In genomic region chr9:113580954-113581311, GRCh38 we compare ENCODE assay signal across 8 cellular contexts.
DNase-seq lines count a peak whose midpoint lies in the region; ATAC-seq and TF ChIP-seq lines count a peak whose summit lies in the region.

No MANE protein-coding gene starts in this region.

- CTCF ChIA-PET in MCF 10A (lab: Yijun Ruan, JAX) = interaction anchor here (1.4 to 18.7 kb wide), 3 partner anchors 11 to 74 kb away, joined by 4 to 341 read pairs (median 55); no protein-coding TSS in a partner anchor

- H3K27ac ChIP-seq in mucosa of rectum (ENCODE audit: low read depth in 2 of 2, low read length in 2 of 2) (peak overlapping the region; percentile 70 to 77), urinary bladder (ENCODE audit: low read depth) (peak overlapping the region; percentile 19)

- peaks cover 6% of the 10 kb centered on the region for H3K36me3 Mint-ChIP-seq in activated naive CD4-positive, alpha-beta T cell treated with anti-CD3 and anti-CD28 coated beads, Interleukin-2, amount 50 U/mL, for 24 hours
- H3K36me3 Mint-ChIP-seq in MCF 10A (ENCODE audit: insufficient read depth, unreplicated experiment) = peaks cover 28% of the 10 kb centered on the region
- H3K36me3 Mint-ChIP-seq in nephron progenitor cell (ENCODE audit: low read depth) = no peaks in the 10 kb centered on the region

- peak overlapping the region; percentile 50 to 56 for H3K9ac ChIP-seq in mucosa of rectum (ENCODE audit: low read depth in 1 of 2, low read length in 2 of 2)

- H3K36me3 ChIP-seq in mucosa of rectum (ENCODE audit: control insufficient read depth in 2 of 2, insufficient read depth in 2 of 2, low read length in 2 of 2) = peaks cover 22 to 30% of the 10 kb centered on the region in 2 donors
- H3K36me3 ChIP-seq in urinary bladder (ENCODE audit: insufficient read depth) = no peaks in the 10 kb centered on the region

- H3K27me3 Mint-ChIP-seq in activated naive CD4-positive, alpha-beta T cell treated with anti-CD3 and anti-CD28 coated beads, Interleukin-2, amount 50 U/mL, for 24 hours = no peaks in the 10 kb centered on the region
- H3K27me3 Mint-ChIP-seq in MCF 10A (ENCODE audit: insufficient read depth, unreplicated experiment) (no peaks in the 10 kb centered on the region), nephron progenitor cell (ENCODE audit: low read depth, poor library complexity) (peaks cover 6% of the 10 kb centered on the region)

- no peak for ATAC-seq in HG03196 (IDR thresholded peaks at IDR 0.05; ENCODE audit: unreplicated experiment)

- H3K4me1 ChIP-seq in mucosa of rectum (ENCODE audit: control insufficient read depth in 2 of 2, insufficient read depth in 2 of 2, low read length in 2 of 2) = peaks cover 42 to 44% of the 10 kb centered on the region in 2 donors
- no peaks in the 10 kb centered on the region for H3K4me1 ChIP-seq in urinary bladder (ENCODE audit: insufficient read depth)

- peak overlapping the region in 1 of 2 donors; percentile 61 for H3K4me3 ChIP-seq in mucosa of rectum (ENCODE audit: low read length in 2 of 2)
- no peak overlapping the region for H3K4me3 ChIP-seq in urinary bladder (ENCODE audit: low read depth, low read length)

- POLR2A ChIA-PET in MCF 10A (lab: Yijun Ruan, JAX) = interaction anchor here (1.0 to 2.1 kb wide), 3 partner anchors 10 to 134 kb away, joined by 3 to 12 read pairs (median 6); no protein-coding TSS in a partner anchor

- TF ChIP-seq CTCF in MCF 10A (IDR thresholded peaks at IDR 0.05; ENCODE audit: unreplicated experiment) (no peak), nephron progenitor cell (IDR thresholded peaks at IDR 0.05) (no peak)

- whole genome bisulfite sequencing in urinary bladder = 79% methylated on average over 4 of the region's 4 CpGs

- no peaks in the 10 kb centered on the region for H3K9me3 Mint-ChIP-seq in activated naive CD4-positive, alpha-beta T cell treated with anti-CD3 and anti-CD28 coated beads, Interleukin-2, amount 50 U/mL, for 24 hours
- H3K9me3 Mint-ChIP-seq in MCF 10A (ENCODE audit: unreplicated experiment) (no peaks in the 10 kb centered on the region), nephron progenitor cell (no peaks in the 10 kb centered on the region)

- intact Hi-C loops in MCF 10A (cut with micrococcal nuclease) = no loop called here

- no TSS peak for BruUV-seq in MCF 10A (replicated peaks; lab: Mats Ljungman, UMichigan)

- DNase-seq in activated naive CD4-positive, alpha-beta T cell treated with Interleukin-2 at 50 U/mL for 16 hours = no peak
- DNase-seq in MCF 10A (ENCODE audit: unreplicated experiment) (no peak), anterior cingulate cortex (lab: John Stamatoyannopoulos, UW) (no peak), nephron progenitor cell (no peak)

- peak overlapping the region; percentile 96 for H3K27ac Mint-ChIP-seq in activated naive CD4-positive, alpha-beta T cell treated with anti-CD3 and anti-CD28 coated beads, Interleukin-2, amount 50 U/mL, for 24 hours
- H3K27ac Mint-ChIP-seq in MCF 10A (ENCODE audit: low read depth, unreplicated experiment) = peak overlapping the region; percentile 78
- H3K27ac Mint-ChIP-seq in nephron progenitor cell = no peak overlapping the region

- peaks cover 84% of the 10 kb centered on the region for H3K4me1 Mint-ChIP-seq in activated naive CD4-positive, alpha-beta T cell treated with anti-CD3 and anti-CD28 coated beads, Interleukin-2, amount 50 U/mL, for 24 hours
- H3K4me1 Mint-ChIP-seq in MCF 10A (ENCODE audit: insufficient read depth, unreplicated experiment) (peaks cover 53% of the 10 kb centered on the region), nephron progenitor cell (peaks cover 55% of the 10 kb centered on the region)

- H3K27me3 ChIP-seq in mucosa of rectum (ENCODE audit: control insufficient read depth in 2 of 2, insufficient read depth in 2 of 2, low read length in 2 of 2) = no peaks in the 10 kb centered on the region

- H3K4me3 Mint-ChIP-seq in activated naive CD4-positive, alpha-beta T cell treated with anti-CD3 and anti-CD28 coated beads, Interleukin-2, amount 50 U/mL, for 24 hours = peak overlapping the region; percentile 88
- H3K4me3 Mint-ChIP-seq in MCF 10A (ENCODE audit: unreplicated experiment) = no peak overlapping the region
- H3K4me3 Mint-ChIP-seq in nephron progenitor cell = no peak overlapping the region

- H3K9me3 ChIP-seq in mucosa of rectum (ENCODE audit: control insufficient read depth in 2 of 2, low read length in 2 of 2) = no peaks in the 10 kb centered on the region
